Comparison of ENCODE assay signal across 10 cellular contexts in genomic region chr10:125154529-125154928, GRCh38. TPM values are rescaled to one million over a fixed set of nuclear protein-coding genes. Genes with fewer than 3 reads are reported as not detected.
DNase-seq lines count a peak whose midpoint lies in the region; ATAC-seq, FAIRE-seq and TF ChIP-seq lines count a peak whose summit lies in the region.
"Had no signal": no experiment of that assay in that cellular context is flagged by ENCODE, and none has a peak within 500 bp of the region (broad histone marks: within the 10 kb centered on the region; RNA-seq: fewer than 3 reads in every experiment).

No MANE protein-coding gene starts in this region.

- FAIRE-seq in small intestine (lab: Jason Lieb, UNC): no peak

- peak overlapping the region; percentile 84 for H3K27ac ChIP-seq in caudate nucleus (ENCODE audit: low read depth, low read length)
- H3K27ac ChIP-seq in layer of hippocampus (ENCODE audit: low read depth, low read length): peak overlapping the region; percentile 82
- H3K27ac ChIP-seq in small intestine (ENCODE audit: low read depth in 1 of 2, low read length in 1 of 2): peak overlapping the region; percentile 65 to 98

- H3K36me3 ChIP-seq in small intestine (ENCODE audit: control insufficient read depth in 2 of 2, insufficient read depth in 2 of 2, low read length in 2 of 2): no peaks in the 10 kb centered on the region

- H3K4me3 ChIP-seq in HFF-Myc (replicated peaks; ENCODE audit: low read depth, low read length) (peak overlapping the region; percentile 73), small intestine (ENCODE audit: low read depth in 1 of 2, low read length in 2 of 2) (no peak overlapping the region)

- ATAC-seq in HG03354 (IDR thresholded peaks at IDR 0.05; ENCODE audit: poor library complexity, severe bottlenecking, unreplicated experiment): no peak

- no peak for TF ChIP-seq CTCF in HFF-Myc (IDR thresholded peaks at IDR 0.05; ENCODE audit: low read depth, low read length, missing control alignments)

- DNase-seq in HFF-Myc (ENCODE audit: extremely low read depth, low read depth): no peak
- DNase-seq in caudate nucleus (lab: John Stamatoyannopoulos, UW): no peak
- DNase-seq in small intestine: peak; percentile 53
- DNase-seq in COLO668 (lab: John Stamatoyannopoulos, UW; ENCODE audit: unreplicated experiment): no peak
- no peak for DNase-seq in NCI-H2081 treated with DMSO at 0.1 percent for 48 hours (lab: John Stamatoyannopoulos, UW)
- DNase-seq in stimulated activated CD4-positive, alpha-beta T cell treated with anti-CD3 and anti-CD28 coated beads, Interleukin-2, amount 100 ng/mL, for 48 hours: no peak
- DNase-seq: activated CD8-positive, alpha-beta memory T cell treated with anti-CD3 and anti-CD28 coated beads, Interleukin-2, amount 50 U/mL, for 4 hours; NCI-H187 treated with DMSO at 0.1 percent for 48 hours had no signal

- 5 to 16% (median 6%) methylated on average over 6 of the region's 6 CpGs for WGBS in small intestine, 3 donors

- H3K27me3 ChIP-seq in layer of hippocampus (ENCODE audit: control insufficient read depth, insufficient read depth, low read length) (no peaks in the 10 kb centered on the region), small intestine (ENCODE audit: control insufficient read depth in 2 of 2, insufficient read depth in 2 of 2, low read length in 2 of 2) (no peaks in the 10 kb centered on the region)

- peaks cover 5 to 20% of the 10 kb centered on the region in 2 donors for H3K4me1 ChIP-seq in small intestine (ENCODE audit: control insufficient read depth in 2 of 2, insufficient read depth in 1 of 2, low read depth in 1 of 2, low read length in 1 of 2)

- H3K9me3 ChIP-seq in small intestine (ENCODE audit: control insufficient read depth, low read depth): no peaks in the 10 kb centered on the region

RNA-seq across cellular contexts. Expression of gene CTBP2, which starts 5.8 kb away (rescaled TPM):
- polyA plus RNA-seq in small intestine: 10 to 100 TPM; 38.1 to 52.6 (median 45.6) TPM
